In the genomic region with DNA sequence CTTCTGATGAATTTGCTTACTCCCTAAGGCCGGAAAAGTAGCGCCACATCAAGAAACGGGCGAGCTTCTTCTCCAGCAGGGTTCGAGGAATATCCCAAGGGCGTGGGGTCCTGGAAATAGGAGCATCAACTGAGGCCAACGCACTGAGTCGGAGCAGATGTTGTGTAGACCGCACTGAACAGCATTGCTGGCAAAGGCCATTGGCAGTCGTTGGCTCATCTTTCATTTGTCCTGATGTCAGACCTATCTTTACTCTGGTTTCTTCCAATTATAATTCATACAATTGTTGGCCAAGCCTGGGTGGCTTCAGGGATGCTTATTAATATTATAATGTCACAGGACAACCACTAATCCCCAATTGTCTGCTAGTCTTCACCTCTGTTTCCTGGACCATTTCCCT, we compare ENCODE assay signal across 22 cellular contexts.
"Had no signal": no experiment of that assay in that cellular context is flagged by ENCODE, and none has a peak within 500 bp of the region (broad histone marks: within the 10 kb centered on the region; RNA-seq: fewer than 3 reads in every experiment).

No MANE protein-coding gene starts in this region.

- ATAC-seq: left lobe of liver; mucosa of descending colon; naive thymus-derived CD4-positive, alpha-beta T cell; stimulated activated naive B cell treated with anti-CD40 and anti-IgM and Interleukin-4, amounts not matched to agents 10 μg/mL and 1 μg/mL and 100 μg/mL, for 72 hours had no signal

- H3K4me2 ChIP-seq: neural progenitor cell had no signal

- H3K27me3 ChIP-seq: colonic mucosa, esophagus muscularis mucosa, neural progenitor cell, ovary, tibial nerve, upper lobe of left lung, uterus had no signal

- H2AFZ ChIP-seq: neural progenitor cell had no signal

- H3K9me3 ChIP-seq: colonic mucosa, esophagus muscularis mucosa, mucosa of descending colon, ovary, thoracic aorta, tibial nerve, upper lobe of left lung, uterus had no signal

- H3K9ac ChIP-seq: neural progenitor cell had no signal

- DNase-seq: colonic mucosa; effector CD8-positive, alpha-beta T cell; foreskin melanocyte; hypothalamus; immature natural killer cell; mucosa of descending colon; naive thymus-derived CD4-positive, alpha-beta T cell; occipital lobe; ovary; posterior cingulate gyrus; small intestine; stimulated activated CD4-positive, alpha-beta T cell treated with anti-CD3 and anti-CD28 coated beads, Interleukin-15, amount 100 ng/mL, for 24 hours; stimulated activated CD4-positive, alpha-beta T cell treated with anti-CD3 and anti-CD28 coated beads, Interleukin-2, amount 100 ng/mL, for 48 hours; stimulated activated naive B cell treated with anti-CD40 and anti-IgM and Interleukin-4, amounts not matched to agents 10 μg/mL and 1 μg/mL and 100 μg/mL, for 72 hours; upper lobe of left lung; uterus had no signal

- H3K27ac ChIP-seq: colonic mucosa, esophagus muscularis mucosa, neural progenitor cell, ovary, thoracic aorta, tibial nerve, upper lobe of left lung, uterus had no signal

- H3K4me1 ChIP-seq: colonic mucosa, uterus had no signal

- H3K36me3 ChIP-seq: colonic mucosa, neural progenitor cell, ovary, uterus had no signal

- H3K4me3 ChIP-seq: colonic mucosa, esophagus muscularis mucosa, lung, mucosa of descending colon, neural progenitor cell, ovary, thoracic aorta, tibial nerve, upper lobe of left lung, uterus had no signal
